Comparison of ENCODE assay signal across 8 cellular contexts in the genomic region with DNA sequence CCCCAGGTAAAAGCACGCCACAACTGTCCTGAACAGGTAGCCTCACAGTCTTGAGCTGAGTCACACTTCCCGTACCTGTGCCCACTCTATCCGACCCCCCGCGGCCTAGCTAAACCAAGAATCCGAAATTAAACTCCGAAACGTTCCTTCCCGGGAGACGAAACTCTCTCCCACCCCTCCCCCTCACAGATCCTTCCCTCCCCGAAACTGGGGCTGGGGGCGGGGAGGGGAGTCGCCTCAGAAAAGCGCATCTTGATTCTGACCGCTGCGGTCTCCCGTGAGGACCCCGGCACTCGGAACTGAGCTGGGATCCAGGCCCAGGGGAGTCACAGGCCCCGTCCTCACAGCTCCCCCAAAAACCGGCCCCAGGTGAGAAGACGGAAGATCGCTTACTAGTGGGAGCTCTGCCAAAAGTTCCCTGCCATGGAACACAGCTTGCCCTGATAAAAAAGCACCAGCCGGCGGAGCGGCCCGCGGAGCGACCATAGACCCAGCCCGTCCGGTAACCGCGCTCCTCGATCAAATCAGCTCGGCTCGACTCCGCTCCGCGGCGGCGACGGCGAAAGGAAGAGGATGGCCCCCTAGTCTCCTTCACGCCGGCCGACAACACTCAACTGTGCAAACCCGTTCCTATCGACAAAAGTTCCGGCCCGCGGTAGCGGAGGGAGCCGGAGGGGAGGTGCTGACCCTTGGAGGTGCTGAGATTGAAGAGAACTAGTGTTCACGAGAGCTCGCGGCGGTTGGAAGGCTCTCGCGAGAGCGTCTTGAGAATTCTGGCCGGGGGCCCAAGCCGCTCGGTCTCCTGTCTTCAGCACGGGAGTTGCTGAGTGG. TPM values are rescaled to one million over a fixed set of nuclear protein-coding genes. Genes with fewer than 3 reads are reported as not detected.
A peak's percentile ranks its signal among the peaks of the same experiment; 100 is the strongest.
DNase-seq lines count a peak whose midpoint lies in the region; ATAC-seq and TF ChIP-seq lines count a peak whose summit lies in the region.

A gene with protein sequence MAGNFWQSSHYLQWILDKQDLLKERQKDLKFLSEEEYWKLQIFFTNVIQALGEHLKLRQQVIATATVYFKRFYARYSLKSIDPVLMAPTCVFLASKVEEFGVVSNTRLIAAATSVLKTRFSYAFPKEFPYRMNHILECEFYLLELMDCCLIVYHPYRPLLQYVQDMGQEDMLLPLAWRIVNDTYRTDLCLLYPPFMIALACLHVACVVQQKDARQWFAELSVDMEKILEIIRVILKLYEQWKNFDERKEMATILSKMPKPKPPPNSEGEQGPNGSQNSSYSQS (minus strand): TSS at position 558 of the 831 bp plus-strand sequence. CDS start 133 bp downstream, at position 425.

- peak within 1 kb of the TSS; percentile 71 for H3K4me3 ChIP-seq in GM12865 (ENCODE audit: low read depth, low read length)
- H3K4me3 ChIP-seq in adrenal gland, result peak within 1 kb of the TSS; percentile 26 to 92 (median 71)
- peak within 1 kb of the TSS; percentile 76 to 98 (median 94) for H3K4me3 ChIP-seq in heart right ventricle
- H3K4me3 ChIP-seq in upper lobe of left lung, result peak within 1 kb of the TSS; percentile 70 to 88 (median 82)

- H3K36me3 ChIP-seq in adrenal gland (replicated peaks in 1 of 2), result no peaks in the 10 kb centered on the region
- H3K36me3 ChIP-seq in heart right ventricle, result no peaks in the 10 kb centered on the region
- H3K36me3 ChIP-seq in upper lobe of left lung, result no peaks in the 10 kb centered on the region

- TF ChIP-seq CTCF in GM12865 (IDR thresholded peaks at IDR 0.05; ENCODE audit: insufficient read depth, low read depth, low read length, missing control alignments), result no peak
- TF ChIP-seq CTCF in adrenal gland (IDR thresholded peaks at IDR 0.05), result no peak
- no peak for TF ChIP-seq CTCF in heart right ventricle (IDR thresholded peaks at IDR 0.05)
- peak in 1 of 6 experiments; percentile 13 for TF ChIP-seq CTCF in upper lobe of left lung (IDR thresholded peaks at IDR 0.05)

- H3K27me3 Mint-ChIP-seq in T-cell, result no peaks in the 10 kb centered on the region

- H3K27ac ChIP-seq in adrenal gland (peak within 1 kb of the TSS in 4 of 5 donors; percentile 20 to 79 (median 75)), heart right ventricle (peak within 1 kb of the TSS; percentile 26 to 89 (median 84)), upper lobe of left lung (peak within 1 kb of the TSS; percentile 85 to 91 (median 89))

- H3K4me1 Mint-ChIP-seq in T-cell, result peaks cover 33 to 45% (median 40%) of the 10 kb centered on the region in 3 donors

- CTCF ChIA-PET in T-cell (lab: Charles Lee), result interaction anchor here (0.5 to 1.7 kb wide), 8 partner anchors 9 to 150 kb away, joined by 3 to 10 read pairs (median 4); no protein-coding TSS in a partner anchor

- H3K4me1 ChIP-seq in adrenal gland (replicated peaks in 1 of 2), result peaks cover 10 to 43% of the 10 kb centered on the region in 2 donors
- peaks cover 4 to 33% (median 26%) of the 10 kb centered on the region in 9 donors for H3K4me1 ChIP-seq in heart right ventricle
- peaks cover 12 to 16% (median 13%) of the 10 kb centered on the region in 4 donors for H3K4me1 ChIP-seq in upper lobe of left lung

- peaks cover 1% of the 10 kb centered on the region for H3K36me3 Mint-ChIP-seq in T-cell

- intact Hi-C loops in adrenal gland (cut with DNase I) (no loop called here), heart right ventricle (cut with DNase I) (loop anchor here in 6 of 10 donors (2.0 to 10.0 kb wide), 4 partner anchors 46 to 144 kb away; a partner anchor contains a TSS), posterior cingulate gyrus (cut with DNase I) (loop anchor here (2.0 kb wide), 1 partner anchor 48 kb away; no protein-coding TSS in a partner anchor)

- WGBS in adrenal gland, 4 donors, result 0 to 1% (median 1%) methylated on average over 23 to 64 of the region's 64 CpGs
- WGBS in heart right ventricle, 2 donors, result 0 to 1% methylated on average over 64 of the region's 64 CpGs
- 0% methylated on average over 14 to 62 of the region's 64 CpGs for WGBS in upper lobe of left lung, 2 donors

- H3K9me3 ChIP-seq in adrenal gland (replicated peaks in 1 of 3) (no peaks in the 10 kb centered on the region), heart right ventricle (no peaks in the 10 kb centered on the region), upper lobe of left lung (no peaks in the 10 kb centered on the region)

- ATAC-seq in HG02759 (IDR thresholded peaks at IDR 0.05; ENCODE audit: unreplicated experiment) (peak; percentile 99), T-cell (replicated peaks in 1 of 4) (peak; percentile 94 to 98 (median 96)), heart right ventricle (peak; percentile 99 to 100 (median 99)), upper lobe of left lung (ENCODE audit: low FRiP score in 2 of 2) (peak; percentile 99 to 100)

- peak in 1 of 4 donors; percentile 25 for TF ChIP-seq EP300 in upper lobe of left lung (IDR thresholded peaks at IDR 0.05)

- H3K27me3 ChIP-seq in adrenal gland (no peaks in the 10 kb centered on the region), heart right ventricle (no peaks in the 10 kb centered on the region), upper lobe of left lung (no peaks in the 10 kb centered on the region)

- peak within 1 kb of the TSS; percentile 93 to 100 (median 100) for H3K4me3 Mint-ChIP-seq in T-cell

- H3K9me3 Mint-ChIP-seq in T-cell, result no peaks in the 10 kb centered on the region

- DNase-seq in GM12865 (ENCODE audit: low read depth) (peak; percentile 97), NCI-H1417 treated with DMSO at 0.1 percent for 48 hours (lab: John Stamatoyannopoulos, UW) (peak; percentile 46), T-cell (peak; percentile 80 to 91 (median 85)), adrenal gland (peak; percentile 93 to 98 (median 96)), heart right ventricle (peak; percentile 93), posterior cingulate gyrus (peak; percentile 81 to 98 (median 88)), upper lobe of left lung (peak; percentile 94 to 95)

- peak within 1 kb of the TSS; percentile 95 to 97 for H3K27ac Mint-ChIP-seq in T-cell

- TF ChIP-seq POLR2A in adrenal gland (IDR thresholded peaks at IDR 0.05), result peak; percentile 68 to 86
- TF ChIP-seq POLR2A in upper lobe of left lung (IDR thresholded peaks at IDR 0.05), result peak in 3 of 4 donors; percentile 58 to 86 (median 67)

- POLR2A ChIA-PET in T-cell (lab: Charles Lee), result interaction anchor here (0.6 to 1.3 kb wide), 5 partner anchors 13 to 144 kb away, joined by 3 read pairs; no protein-coding TSS in a partner anchor

RNA-seq across cellular contexts. Expression of the gene that starts here (rescaled TPM):
- total RNA-seq in T-cell (10 to 100 TPM; 33.9 to 42.0 (median 39.1) TPM), adrenal gland (10 to 100 TPM; 30.5 to 80.8 (median 54.4) TPM), heart right ventricle (10 to 100 TPM; 14.2 to 24.1 (median 18.6) TPM), upper lobe of left lung (10 to 100 TPM; 22.3 to 73.4 (median 39.9) TPM)
- polyA plus RNA-seq in adrenal gland (10 to 100 TPM; 18.7 to 80.2 (median 28.5) TPM), heart right ventricle (10 to 100 TPM; 14.2 to 26.6 TPM)

Comparison
In these comparisons a context has a peak if more than half of its experiments do, and no peak if none do; other contexts are left out.
1. Peak in every context shown above with its lines: DNase-seq, ATAC-seq, H3K4me3 ChIP-seq and H3K27ac ChIP-seq.
2. DNase-seq: peak in every context shown above with its lines; median percentile 97 in GM12865; 96 in adrenal gland; 94 in upper lobe of left lung; 93 in heart right ventricle; 88 in posterior cingulate gyrus; 85 in T-cell; 46 in NCI-H1417 treated with DMSO at 0.1 percent for 48 hours.
3. intact Hi-C loops: an anchor here in heart right ventricle (2.0 to 10.0 kb wide) and posterior cingulate gyrus (2.0 kb wide); none called in adrenal gland.